ENCODE assay signal across 2 cellular contexts in the genomic region with DNA sequence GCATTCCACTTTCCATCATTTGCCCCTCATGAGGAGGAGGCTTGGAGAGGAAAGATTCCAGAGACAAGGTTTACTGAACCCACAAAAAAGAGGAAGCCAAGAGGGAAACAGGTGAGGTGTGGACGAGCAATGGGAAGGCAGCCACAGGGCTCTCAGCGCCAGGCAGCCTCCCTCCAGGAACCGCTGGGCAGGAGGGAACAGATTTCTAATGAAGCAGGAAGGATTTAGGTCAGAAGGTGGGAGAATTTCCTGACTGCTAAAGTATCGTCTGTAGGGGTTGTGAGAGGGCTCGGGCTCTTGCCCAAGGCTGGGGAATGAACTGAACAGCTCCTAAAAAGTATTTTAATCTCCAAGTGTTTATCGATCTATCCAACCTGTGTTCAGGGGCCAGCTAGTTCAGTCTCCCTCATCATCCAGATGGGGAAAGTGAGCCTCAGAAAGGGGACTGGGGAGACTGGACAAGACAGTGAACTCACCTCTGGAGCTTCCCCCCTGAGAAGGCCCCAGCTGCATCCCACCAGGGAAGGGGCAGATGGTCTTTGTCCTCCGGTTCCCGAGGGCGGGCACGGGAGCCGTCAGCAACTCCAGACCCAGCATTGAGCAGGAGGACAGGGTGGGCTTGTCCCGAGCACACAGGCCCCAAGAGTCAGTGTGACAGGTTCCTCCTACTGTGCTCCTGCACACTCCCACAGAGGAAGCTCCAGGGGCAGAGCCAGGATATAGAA.
TF ChIP-seq lines count a peak whose summit lies in the region.

No MANE protein-coding gene starts in this region.

TF ChIP-seq in liver, 16 proteins besides CTCF, POLR2A, EP300 and RAD21:
- TF ChIP-seq NR2F2 (IDR thresholded peaks at IDR 0.05) = peak; percentile 27
- TF ChIP-seq YY1 (IDR thresholded peaks at IDR 0.05) = no peak

TF ChIP-seq in HepG2, 621 proteins besides CTCF, POLR2A, EP300 and RAD21:
- TF ChIP-seq SALL1 (CRISPR knock-in tag; IDR thresholded peaks at IDR 0.05) = no peak
- TF ChIP-seq ZNF451 (CRISPR knock-in tag; IDR thresholded peaks at IDR 0.05) = no peak
- no peak for TF ChIP-seq RARA (CRISPR knock-in tag; IDR thresholded peaks at IDR 0.05)
- no peak for TF ChIP-seq TOPORS (CRISPR knock-in tag; IDR thresholded peaks at IDR 0.05)
- no peak for TF ChIP-seq KDM3A (CRISPR knock-in tag; IDR thresholded peaks at IDR 0.05; ENCODE audit: low read depth)
- TF ChIP-seq PTBP1 (IDR thresholded peaks at IDR 0.05; ENCODE audit: low read depth, low read length, poor library complexity, severe bottlenecking) = no peak
- TF ChIP-seq MED8 (CRISPR knock-in tag; IDR thresholded peaks at IDR 0.05; ENCODE audit: insufficient replicate concordance) = no peak
- TF ChIP-seq, protein P1, sequence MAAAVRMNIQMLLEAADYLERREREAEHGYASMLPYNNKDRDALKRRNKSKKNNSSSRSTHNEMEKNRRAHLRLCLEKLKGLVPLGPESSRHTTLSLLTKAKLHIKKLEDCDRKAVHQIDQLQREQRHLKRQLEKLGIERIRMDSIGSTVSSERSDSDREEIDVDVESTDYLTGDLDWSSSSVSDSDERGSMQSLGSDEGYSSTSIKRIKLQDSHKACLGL (CRISPR knock-in tag; IDR thresholded peaks at IDR 0.05) = no peak
- no peak for TF ChIP-seq ZNF747 (CRISPR knock-in tag; IDR thresholded peaks at IDR 0.05; ENCODE audit: borderline replicate concordance)
- TF ChIP-seq ZFP41 (CRISPR knock-in tag; IDR thresholded peaks at IDR 0.05; ENCODE audit: borderline replicate concordance) = no peak
- TF ChIP-seq ZNF549 (CRISPR knock-in tag; IDR thresholded peaks at IDR 0.05) = no peak
- TF ChIP-seq, protein P2, sequence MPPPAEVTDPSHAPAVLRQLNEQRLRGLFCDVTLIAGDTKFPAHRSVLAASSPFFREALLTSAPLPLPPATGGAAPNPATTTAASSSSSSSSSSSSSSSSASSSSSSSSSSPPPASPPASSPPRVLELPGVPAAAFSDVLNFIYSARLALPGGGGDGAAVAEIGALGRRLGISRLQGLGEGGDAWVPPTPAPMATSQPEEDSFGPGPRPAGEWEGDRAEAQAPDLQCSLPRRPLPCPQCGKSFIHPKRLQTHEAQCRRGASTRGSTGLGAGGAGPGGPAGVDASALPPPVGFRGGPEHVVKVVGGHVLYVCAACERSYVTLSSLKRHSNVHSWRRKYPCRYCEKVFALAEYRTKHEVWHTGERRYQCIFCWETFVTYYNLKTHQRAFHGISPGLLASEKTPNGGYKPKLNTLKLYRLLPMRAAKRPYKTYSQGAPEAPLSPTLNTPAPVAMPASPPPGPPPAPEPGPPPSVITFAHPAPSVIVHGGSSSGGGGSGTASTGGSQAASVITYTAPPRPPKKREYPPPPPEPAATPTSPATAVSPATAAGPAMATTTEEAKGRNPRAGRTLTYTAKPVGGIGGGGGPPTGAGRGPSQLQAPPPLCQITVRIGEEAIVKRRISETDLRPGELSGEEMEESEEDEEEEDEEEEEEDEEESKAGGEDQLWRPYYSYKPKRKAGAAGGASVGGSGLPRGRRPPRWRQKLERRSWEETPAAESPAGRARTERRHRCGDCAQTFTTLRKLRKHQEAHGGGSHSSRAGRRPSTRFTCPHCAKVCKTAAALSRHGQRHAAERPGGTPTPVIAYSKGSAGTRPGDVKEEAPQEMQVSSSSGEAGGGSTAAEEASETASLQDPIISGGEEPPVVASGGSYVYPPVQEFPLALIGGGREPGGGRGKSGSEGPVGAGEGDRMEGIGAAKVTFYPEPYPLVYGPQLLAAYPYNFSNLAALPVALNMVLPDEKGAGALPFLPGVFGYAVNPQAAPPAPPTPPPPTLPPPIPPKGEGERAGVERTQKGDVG (CRISPR knock-in tag; IDR thresholded peaks at IDR 0.05; ENCODE audit: borderline replicate concordance) = no peak
- TF ChIP-seq, protein P3, sequence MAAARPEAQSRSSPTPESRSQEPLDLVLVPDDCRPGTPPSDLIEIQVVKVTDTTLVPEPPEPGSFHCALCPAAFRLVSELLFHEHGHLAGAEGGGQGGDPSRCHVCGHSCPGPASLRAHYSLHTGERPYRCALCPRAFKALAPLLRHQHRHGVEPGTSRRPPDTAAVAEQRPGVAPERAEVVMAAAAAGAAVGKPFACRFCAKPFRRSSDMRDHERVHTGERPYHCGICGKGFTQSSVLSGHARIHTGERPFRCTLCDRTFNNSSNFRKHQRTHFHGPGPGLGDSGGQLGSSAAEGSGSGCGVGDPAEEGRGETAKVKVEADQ (CRISPR knock-in tag; IDR thresholded peaks at IDR 0.05; ENCODE audit: borderline replicate concordance) = no peak
